In genomic region chr4:8168232-8168631, GRCh38 we compare ENCODE assay signal across 8 cellular contexts. TPM values are rescaled to one million over a fixed set of nuclear protein-coding genes. Genes with fewer than 3 reads are reported as not detected.
DNase-seq lines count a peak whose midpoint lies in the region; ATAC-seq and TF ChIP-seq lines count a peak whose summit lies in the region.
"Had no signal": no experiment of that assay in that cellular context is flagged by ENCODE, and none has a peak within 500 bp of the region (broad histone marks: within the 10 kb centered on the region; RNA-seq: fewer than 3 reads in every experiment).

No MANE protein-coding gene starts in this region.

- peak; percentile 27 for TF ChIP-seq CTCF in GM12865 (IDR thresholded peaks at IDR 0.05; ENCODE audit: insufficient read depth, low read depth, low read length, missing control alignments)
- peak; percentile 33; the same call in 1 of the 2 replicates for TF ChIP-seq CTCF in OCI-LY1 (IDR thresholded peaks at IDR 0.05; ENCODE audit: low read length)
- peak; percentile 52 for TF ChIP-seq CTCF in epithelial cell of proximal tubule (conservative IDR thresholded peaks at IDR 0.05; ENCODE audit: low read depth, low read length)
- TF ChIP-seq CTCF in gastrocnemius medialis (IDR thresholded peaks at IDR 0.05 in 4 of 5, conservative IDR thresholded peaks at IDR 0.05 in 1 of 5), result peak in 3 of 5 experiments; percentile 47 to 79 (median 79)
- TF ChIP-seq CTCF in uterus (IDR thresholded peaks at IDR 0.05), result no peak

- H3K4me2 ChIP-seq in OCI-LY1 (ENCODE audit: low read length), result no peak overlapping the region

- H3F3A ChIP-seq in OCI-LY1 (ENCODE audit: insufficient read depth, low read length), result no peaks in the 10 kb centered on the region

- no peak overlapping the region for H2AFZ ChIP-seq in OCI-LY1 (ENCODE audit: low read length)

- H4K20me1 ChIP-seq in OCI-LY1 (ENCODE audit: insufficient read depth, low read length), result no peaks in the 10 kb centered on the region

- DNase-seq in GM12865 (ENCODE audit: low read depth), result no peak
- DNase-seq in epithelial cell of proximal tubule (ENCODE audit: low read depth), result no peak
- DNase-seq in gastrocnemius medialis, result no peak
- DNase-seq in NCI-H69 (lab: John Stamatoyannopoulos, UW), result no peak
- no peak for DNase-seq in uterus
- DNase-seq: RPMI8226 had no signal

- TF ChIP-seq POLR2A in gastrocnemius medialis (IDR thresholded peaks at IDR 0.05) (no peak), uterus (IDR thresholded peaks at IDR 0.05) (no peak)

- H3K36me3 ChIP-seq in OCI-LY1 (ENCODE audit: insufficient read depth, low read length) (no peaks in the 10 kb centered on the region), gastrocnemius medialis (no peaks in the 10 kb centered on the region), uterus (no peaks in the 10 kb centered on the region)

- H3K27ac ChIP-seq in OCI-LY1 (ENCODE audit: low read depth, low read length, poor library complexity, severe bottlenecking) (no peak overlapping the region), gastrocnemius medialis (peak overlapping the region; percentile 86 to 99 (median 97)), uterus (no peak overlapping the region)

- no peak overlapping the region for H3K9ac ChIP-seq in OCI-LY1 (ENCODE audit: low read length)

- H3K27me3 ChIP-seq in OCI-LY1 (ENCODE audit: insufficient read depth, low read length) (peaks cover 3% of the 10 kb centered on the region; the same call in 1 of the 2 replicates), gastrocnemius medialis (no peaks in the 10 kb centered on the region), uterus (no peaks in the 10 kb centered on the region)

- intact Hi-C loops in gastrocnemius medialis (cut with DNase I; ENCODE audit: low total_unique reads), result loop anchor here (1.0 kb wide), 1 partner anchor 20 kb away; no protein-coding TSS in a partner anchor
- intact Hi-C loops in uterus (cut with DNase I; ENCODE audit: low total_unique reads), result no loop called here

- H3K79me2 ChIP-seq in OCI-LY1 (ENCODE audit: insufficient read depth, low read length), result no peaks in the 10 kb centered on the region

- H3K4me1 ChIP-seq in OCI-LY1 (ENCODE audit: insufficient read depth, low read length, severe bottlenecking) (peaks cover 26% of the 10 kb centered on the region), gastrocnemius medialis (peaks cover 47 to 50% of the 10 kb centered on the region in 2 donors), uterus (no peaks in the 10 kb centered on the region)

- H3K4me3 ChIP-seq in GM12865 (ENCODE audit: low read depth, low read length) (no peak overlapping the region), OCI-LY1 (ENCODE audit: low read depth, low read length, poor library complexity, severe bottlenecking) (no peak overlapping the region), epithelial cell of proximal tubule (ENCODE audit: low read depth, low read length) (no peak overlapping the region), gastrocnemius medialis (no peak overlapping the region), uterus (no peak overlapping the region)

- no peaks in the 10 kb centered on the region for H3K9me2 ChIP-seq in OCI-LY1 (ENCODE audit: low read depth, low read length)

- H3K9me3 ChIP-seq in OCI-LY1 (ENCODE audit: low read length) (no peaks in the 10 kb centered on the region), gastrocnemius medialis (no peaks in the 10 kb centered on the region), uterus (no peaks in the 10 kb centered on the region)

- in situ Hi-C loops in gastrocnemius medialis (cut with MboI; ENCODE audit: low sequenced_read_pairs in 4 of 4), result loop anchor here (5.0 to 10.0 kb wide), 2 partner anchors 63 to 66 kb away; no protein-coding TSS in a partner anchor

- no peak for ATAC-seq in gastrocnemius medialis
- ATAC-seq in GM18868 (IDR thresholded peaks at IDR 0.05; ENCODE audit: unreplicated experiment), result no peak

RNA-seq across cellular contexts. Expression of gene ABLIM2, which starts 9.6 kb away (rescaled TPM):
- total RNA-seq in epithelial cell of proximal tubule, result 1.0 TPM in 1 of 2 replicates, not detected in the other
- total RNA-seq in gastrocnemius medialis, result 100 to 1,000 TPM; 177 to 281 (median 244) TPM
- total RNA-seq in uterus, result 1 to 10 TPM in 2 of 4 donors, under 1 TPM in 2; 0.77 to 6.0 (median 1.5) TPM

RNA-seq across cellular contexts. Expression of gene SH3TC1, which starts 30.9 kb away (rescaled TPM):
- total RNA-seq in epithelial cell of proximal tubule, result 6.2 and 8.6 TPM in 2 replicates
- total RNA-seq in gastrocnemius medialis, result 1 to 10 TPM; 2.9 to 8.5 (median 5.8) TPM
- total RNA-seq in uterus, result 10 to 100 TPM in 2 of 4 donors, 1 to 10 TPM in 2; 5.1 to 16.4 (median 11.3) TPM

Comparison
In these comparisons a context has a peak if more than half of its experiments do, and no peak if none do; other contexts are left out.
1. CTCF ChIP-seq: peak in GM12865 (single experiment), OCI-LY1 (single experiment), epithelial cell of proximal tubule (single experiment) and gastrocnemius medialis (3 of 5); none in uterus (0 of 4).
2. H3K27ac ChIP-seq: peak in gastrocnemius medialis (4 of 4); none in OCI-LY1 (single experiment) and uterus (0 of 2).
3. RNA of gene ABLIM2, which starts 9.6 kb away (total RNA-seq): 177 to 281 TPM in gastrocnemius medialis; 0.77 to 6.0 TPM in uterus and 1.0 TPM in epithelial cell of proximal tubule; every median in the first group is over 10 times any median in the second.